ENCODE assay signal across 1 cellular context in the genomic region with DNA sequence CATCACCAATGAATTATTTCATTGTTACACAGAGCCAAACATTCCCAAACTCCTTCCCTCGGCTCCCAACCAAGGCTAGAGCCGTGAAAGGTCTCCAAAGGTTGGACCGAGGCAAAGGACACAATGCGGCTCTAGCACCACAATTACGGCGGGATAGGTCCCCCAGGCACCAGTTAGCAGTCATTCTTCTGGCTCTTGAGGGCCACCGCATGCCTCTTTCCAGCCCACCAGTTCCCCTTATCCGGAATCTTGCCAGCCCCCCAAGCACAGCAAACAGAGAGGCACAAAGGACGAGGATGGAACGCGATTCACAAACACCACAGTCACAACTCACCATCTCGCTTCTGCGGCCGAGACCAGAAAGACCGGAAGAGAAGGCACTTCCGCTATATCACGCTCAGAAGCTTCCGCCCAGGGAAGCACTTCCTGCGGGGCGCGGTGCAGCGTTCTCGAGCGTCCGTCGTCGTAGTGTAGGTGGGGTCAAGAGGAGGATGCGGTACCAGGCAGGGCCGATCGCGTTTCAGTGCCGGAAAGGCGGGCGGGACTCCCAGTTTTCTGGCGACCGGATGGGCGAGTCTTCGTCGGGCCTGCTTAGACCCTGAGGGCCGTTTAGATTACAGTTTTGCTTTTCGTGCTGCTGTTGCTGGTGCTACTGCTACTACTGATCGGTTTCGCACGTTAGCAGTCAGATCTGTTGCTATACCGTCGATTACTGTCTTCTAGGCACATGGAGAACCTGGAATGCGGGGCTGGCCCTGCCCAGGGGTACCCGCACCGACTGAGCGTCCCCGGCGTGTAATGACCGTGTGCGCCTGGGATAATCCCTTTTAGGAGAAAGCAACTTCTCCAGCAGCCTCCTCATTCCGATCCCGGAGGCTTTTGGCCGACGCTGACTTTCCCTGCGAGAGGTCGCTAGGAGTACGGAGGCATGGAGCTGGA.
A peak's percentile ranks its signal among the peaks of the same experiment; 100 is the strongest.
TF ChIP-seq lines count a peak whose summit lies in the region.

A gene (minus strand): TSS at position 374 of the 939 bp plus-strand sequence. CDS start 37 bp downstream, at position 337.

TF ChIP-seq in K562, 482 proteins besides CTCF, POLR2A, EP300 and RAD21 (continued from another document and continues in another):
- TF ChIP-seq ZKSCAN8 (CRISPR knock-in tag; IDR thresholded peaks at IDR 0.05), result 0 out of 2 replicates have a peak, but pooled peaks have one; percentile 23
- TF ChIP-seq ETV5 (CRISPR knock-in tag; IDR thresholded peaks at IDR 0.05; ENCODE audit: low read depth), result peak; percentile 98
- TF ChIP-seq ZNF316 (IDR thresholded peaks at IDR 0.05), result peak; percentile 43
- 0 out of 4 replicates have a peak, but pooled peaks of 1 of the 2 experiments have one; percentile 22 for TF ChIP-seq SRF (CRISPR knock-in tag; IDR thresholded peaks at IDR 0.05)
- peak; percentile 96 for TF ChIP-seq LCOR (CRISPR knock-in tag; IDR thresholded peaks at IDR 0.05)
- peak; percentile 59; the same call in 1 of the 2 replicates for TF ChIP-seq CHCHD3 (CRISPR knock-in tag; IDR thresholded peaks at IDR 0.05)
- peak; percentile 81 for TF ChIP-seq SIN3B (IDR thresholded peaks at IDR 0.05; ENCODE audit: low read depth)
- TF ChIP-seq BCL6 (CRISPR knock-in tag; IDR thresholded peaks at IDR 0.05), result no peak
- TF ChIP-seq GTF2F1 (IDR thresholded peaks at IDR 0.05; ENCODE audit: low read depth, low read length), result peak; percentile 96
- peak; percentile 92 to 93 for TF ChIP-seq FOXK2 (conservative IDR thresholded peaks at IDR 0.05 in 1 of 2, IDR thresholded peaks at IDR 0.05 in 1 of 2; ENCODE audit: low read depth in 2 of 2)
- TF ChIP-seq TGIF2 (CRISPR knock-in tag; IDR thresholded peaks at IDR 0.05), result no peak; the same call in 1 of the 2 replicates
- TF ChIP-seq, protein P1, sequence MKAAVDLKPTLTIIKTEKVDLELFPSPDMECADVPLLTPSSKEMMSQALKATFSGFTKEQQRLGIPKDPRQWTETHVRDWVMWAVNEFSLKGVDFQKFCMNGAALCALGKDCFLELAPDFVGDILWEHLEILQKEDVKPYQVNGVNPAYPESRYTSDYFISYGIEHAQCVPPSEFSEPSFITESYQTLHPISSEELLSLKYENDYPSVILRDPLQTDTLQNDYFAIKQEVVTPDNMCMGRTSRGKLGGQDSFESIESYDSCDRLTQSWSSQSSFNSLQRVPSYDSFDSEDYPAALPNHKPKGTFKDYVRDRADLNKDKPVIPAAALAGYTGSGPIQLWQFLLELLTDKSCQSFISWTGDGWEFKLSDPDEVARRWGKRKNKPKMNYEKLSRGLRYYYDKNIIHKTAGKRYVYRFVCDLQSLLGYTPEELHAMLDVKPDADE (conservative IDR thresholded peaks at IDR 0.05; ENCODE audit: control insufficient read depth, low read depth, low read length), result peak; percentile 67
- peak; percentile 90 for TF ChIP-seq ZNF24 (IDR thresholded peaks at IDR 0.05)
- peak; percentile 100 for TF ChIP-seq SUPT5H (IDR thresholded peaks at IDR 0.05)
- peak; percentile 47; the same call in 1 of the 2 replicates for TF ChIP-seq HDAC8 (tag; IDR thresholded peaks at IDR 0.05)
- TF ChIP-seq CXXC5 (CRISPR knock-in tag; IDR thresholded peaks at IDR 0.05), result peak; percentile 97
- TF ChIP-seq EWSR1 (IDR thresholded peaks at IDR 0.05; ENCODE audit: borderline replicate concordance, low read depth, partially characterized antibody), result no peak
- peak; percentile 47 for TF ChIP-seq PRPF4 (IDR thresholded peaks at IDR 0.05; ENCODE audit: insufficient read depth, low read depth, low read length, poor library complexity, severe bottlenecking)
- TF ChIP-seq, protein P2, sequence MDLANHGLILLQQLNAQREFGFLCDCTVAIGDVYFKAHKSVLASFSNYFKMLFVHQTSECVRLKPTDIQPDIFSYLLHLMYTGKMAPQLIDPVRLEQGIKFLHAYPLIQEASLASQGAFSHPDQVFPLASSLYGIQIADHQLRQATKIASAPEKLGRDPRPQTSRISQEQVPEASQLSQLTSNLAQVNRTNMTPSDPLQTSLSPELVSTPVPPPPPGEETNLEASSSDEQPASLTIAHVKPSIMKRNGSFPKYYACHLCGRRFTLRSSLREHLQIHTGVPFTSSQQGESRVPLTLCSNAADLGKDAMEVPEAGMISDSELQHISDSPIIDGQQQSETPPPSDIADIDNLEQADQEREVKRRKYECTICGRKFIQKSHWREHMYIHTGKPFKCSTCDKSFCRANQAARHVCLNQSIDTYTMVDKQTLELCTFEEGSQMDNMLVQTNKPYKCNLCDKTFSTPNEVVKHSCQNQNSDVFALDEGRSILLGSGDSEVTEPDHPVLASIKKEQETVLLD (IDR thresholded peaks at IDR 0.05), result peak; percentile 88
- TF ChIP-seq, protein P3, sequence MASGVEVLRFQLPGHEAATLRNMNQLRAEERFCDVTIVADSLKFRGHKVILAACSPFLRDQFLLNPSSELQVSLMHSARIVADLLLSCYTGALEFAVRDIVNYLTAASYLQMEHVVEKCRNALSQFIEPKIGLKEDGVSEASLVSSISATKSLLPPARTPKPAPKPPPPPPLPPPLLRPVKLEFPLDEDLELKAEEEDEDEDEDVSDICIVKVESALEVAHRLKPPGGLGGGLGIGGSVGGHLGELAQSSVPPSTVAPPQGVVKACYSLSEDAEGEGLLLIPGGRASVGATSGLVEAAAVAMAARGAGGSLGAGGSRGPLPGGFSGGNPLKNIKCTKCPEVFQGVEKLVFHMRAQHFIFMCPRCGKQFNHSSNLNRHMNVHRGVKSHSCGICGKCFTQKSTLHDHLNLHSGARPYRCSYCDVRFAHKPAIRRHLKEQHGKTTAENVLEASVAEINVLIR (CRISPR knock-in tag; IDR thresholded peaks at IDR 0.05), result 0 out of 2 replicates have a peak, but pooled peaks have one; percentile 41
- no peak for TF ChIP-seq ZNF197 (CRISPR knock-in tag; IDR thresholded peaks at IDR 0.05; ENCODE audit: low read depth)
- no peak for TF ChIP-seq JUNB (CRISPR knock-in tag; conservative IDR thresholded peaks at IDR 0.05)
- no peak for TF ChIP-seq CBX8 (IDR thresholded peaks at IDR 0.05; ENCODE audit: borderline replicate concordance, extremely low read depth, low read depth, low read length, poor library complexity, severe bottlenecking)
- TF ChIP-seq, protein P4, sequence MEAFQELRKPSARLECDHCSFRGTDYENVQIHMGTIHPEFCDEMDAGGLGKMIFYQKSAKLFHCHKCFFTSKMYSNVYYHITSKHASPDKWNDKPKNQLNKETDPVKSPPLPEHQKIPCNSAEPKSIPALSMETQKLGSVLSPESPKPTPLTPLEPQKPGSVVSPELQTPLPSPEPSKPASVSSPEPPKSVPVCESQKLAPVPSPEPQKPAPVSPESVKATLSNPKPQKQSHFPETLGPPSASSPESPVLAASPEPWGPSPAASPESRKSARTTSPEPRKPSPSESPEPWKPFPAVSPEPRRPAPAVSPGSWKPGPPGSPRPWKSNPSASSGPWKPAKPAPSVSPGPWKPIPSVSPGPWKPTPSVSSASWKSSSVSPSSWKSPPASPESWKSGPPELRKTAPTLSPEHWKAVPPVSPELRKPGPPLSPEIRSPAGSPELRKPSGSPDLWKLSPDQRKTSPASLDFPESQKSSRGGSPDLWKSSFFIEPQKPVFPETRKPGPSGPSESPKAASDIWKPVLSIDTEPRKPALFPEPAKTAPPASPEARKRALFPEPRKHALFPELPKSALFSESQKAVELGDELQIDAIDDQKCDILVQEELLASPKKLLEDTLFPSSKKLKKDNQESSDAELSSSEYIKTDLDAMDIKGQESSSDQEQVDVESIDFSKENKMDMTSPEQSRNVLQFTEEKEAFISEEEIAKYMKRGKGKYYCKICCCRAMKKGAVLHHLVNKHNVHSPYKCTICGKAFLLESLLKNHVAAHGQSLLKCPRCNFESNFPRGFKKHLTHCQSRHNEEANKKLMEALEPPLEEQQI (IDR thresholded peaks at IDR 0.05), result peak; percentile 94
- TF ChIP-seq TAF1 (IDR thresholded peaks at IDR 0.05; ENCODE audit: control insufficient read depth, extremely low read depth, insufficient read depth, low read length, severe bottlenecking), result peak; percentile 99
- TF ChIP-seq SMAD2 (IDR thresholded peaks at IDR 0.05; ENCODE audit: low read depth, low read length), result no peak
- peak; percentile 88 for TF ChIP-seq HLTF (IDR thresholded peaks at IDR 0.05)
- TF ChIP-seq ZNF3 (CRISPR knock-in tag; IDR thresholded peaks at IDR 0.05), result peak; percentile 27; the same call in 1 of the 2 replicates
- peak; percentile 73 for TF ChIP-seq SNRNP70 (optimal IDR thresholded peaks at IDR 0.05; ENCODE audit: low read depth, low read length)
- TF ChIP-seq ZNF263 (CRISPR knock-in tag; IDR thresholded peaks at IDR 0.05; ENCODE audit: borderline replicate concordance), result no peak; the same call in 1 of the 2 replicates
- 0 out of 2 replicates have a peak, but pooled peaks have one; percentile 67 for TF ChIP-seq SLC30A9 (CRISPR knock-in tag; IDR thresholded peaks at IDR 0.05)
- no peak for TF ChIP-seq FOXJ3 (CRISPR knock-in tag; IDR thresholded peaks at IDR 0.05)
- peak; percentile 93 for TF ChIP-seq L3MBTL2 (IDR thresholded peaks at IDR 0.05)
- TF ChIP-seq, protein P5, sequence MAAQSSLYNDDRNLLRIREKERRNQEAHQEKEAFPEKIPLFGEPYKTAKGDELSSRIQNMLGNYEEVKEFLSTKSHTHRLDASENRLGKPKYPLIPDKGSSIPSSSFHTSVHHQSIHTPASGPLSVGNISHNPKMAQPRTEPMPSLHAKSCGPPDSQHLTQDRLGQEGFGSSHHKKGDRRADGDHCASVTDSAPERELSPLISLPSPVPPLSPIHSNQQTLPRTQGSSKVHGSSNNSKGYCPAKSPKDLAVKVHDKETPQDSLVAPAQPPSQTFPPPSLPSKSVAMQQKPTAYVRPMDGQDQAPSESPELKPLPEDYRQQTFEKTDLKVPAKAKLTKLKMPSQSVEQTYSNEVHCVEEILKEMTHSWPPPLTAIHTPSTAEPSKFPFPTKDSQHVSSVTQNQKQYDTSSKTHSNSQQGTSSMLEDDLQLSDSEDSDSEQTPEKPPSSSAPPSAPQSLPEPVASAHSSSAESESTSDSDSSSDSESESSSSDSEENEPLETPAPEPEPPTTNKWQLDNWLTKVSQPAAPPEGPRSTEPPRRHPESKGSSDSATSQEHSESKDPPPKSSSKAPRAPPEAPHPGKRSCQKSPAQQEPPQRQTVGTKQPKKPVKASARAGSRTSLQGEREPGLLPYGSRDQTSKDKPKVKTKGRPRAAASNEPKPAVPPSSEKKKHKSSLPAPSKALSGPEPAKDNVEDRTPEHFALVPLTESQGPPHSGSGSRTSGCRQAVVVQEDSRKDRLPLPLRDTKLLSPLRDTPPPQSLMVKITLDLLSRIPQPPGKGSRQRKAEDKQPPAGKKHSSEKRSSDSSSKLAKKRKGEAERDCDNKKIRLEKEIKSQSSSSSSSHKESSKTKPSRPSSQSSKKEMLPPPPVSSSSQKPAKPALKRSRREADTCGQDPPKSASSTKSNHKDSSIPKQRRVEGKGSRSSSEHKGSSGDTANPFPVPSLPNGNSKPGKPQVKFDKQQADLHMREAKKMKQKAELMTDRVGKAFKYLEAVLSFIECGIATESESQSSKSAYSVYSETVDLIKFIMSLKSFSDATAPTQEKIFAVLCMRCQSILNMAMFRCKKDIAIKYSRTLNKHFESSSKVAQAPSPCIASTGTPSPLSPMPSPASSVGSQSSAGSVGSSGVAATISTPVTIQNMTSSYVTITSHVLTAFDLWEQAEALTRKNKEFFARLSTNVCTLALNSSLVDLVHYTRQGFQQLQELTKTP (IDR thresholded peaks at IDR 0.05; ENCODE audit: low read depth in 1 of 2, partially characterized antibody in 2 of 2), result peak; percentile 71 to 85
- no peak for TF ChIP-seq ZNF23 (CRISPR knock-in tag; IDR thresholded peaks at IDR 0.05)
- TF ChIP-seq MAZ (CRISPR knock-in tag; conservative IDR thresholded peaks at IDR 0.05 in 1 of 2, IDR thresholded peaks at IDR 0.05 in 1 of 2), result peak; percentile 94 to 99
- peak; percentile 99 for TF ChIP-seq POLR2G (IDR thresholded peaks at IDR 0.05; ENCODE audit: low read depth, low read length)
- no peak for TF ChIP-seq RBM15 (IDR thresholded peaks at IDR 0.05; ENCODE audit: insufficient read depth, low read length)
- TF ChIP-seq ZNF830 (CRISPR knock-in tag; IDR thresholded peaks at IDR 0.05), result peak; percentile 67; the same call in 1 of the 2 replicates
- TF ChIP-seq, protein P6, sequence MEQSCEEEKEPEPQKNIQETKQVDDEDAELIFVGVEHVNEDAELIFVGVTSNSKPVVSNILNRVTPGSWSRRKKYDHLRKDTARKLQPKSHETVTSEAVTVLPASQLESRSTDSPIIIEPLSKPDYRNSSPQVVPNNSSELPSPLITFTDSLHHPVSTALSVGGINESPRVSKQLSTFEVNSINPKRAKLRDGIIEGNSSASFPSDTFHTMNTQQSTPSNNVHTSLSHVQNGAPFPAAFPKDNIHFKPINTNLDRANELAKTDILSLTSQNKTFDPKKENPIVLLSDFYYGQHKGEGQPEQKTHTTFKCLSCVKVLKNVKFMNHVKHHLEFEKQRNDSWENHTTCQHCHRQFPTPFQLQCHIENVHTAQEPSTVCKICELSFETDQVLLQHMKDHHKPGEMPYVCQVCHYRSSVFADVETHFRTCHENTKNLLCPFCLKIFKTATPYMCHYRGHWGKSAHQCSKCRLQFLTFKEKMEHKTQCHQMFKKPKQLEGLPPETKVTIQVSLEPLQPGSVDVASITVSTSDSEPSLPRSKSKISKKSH (CRISPR knock-in tag; IDR thresholded peaks at IDR 0.05), result no peak
- TF ChIP-seq, protein P7, sequence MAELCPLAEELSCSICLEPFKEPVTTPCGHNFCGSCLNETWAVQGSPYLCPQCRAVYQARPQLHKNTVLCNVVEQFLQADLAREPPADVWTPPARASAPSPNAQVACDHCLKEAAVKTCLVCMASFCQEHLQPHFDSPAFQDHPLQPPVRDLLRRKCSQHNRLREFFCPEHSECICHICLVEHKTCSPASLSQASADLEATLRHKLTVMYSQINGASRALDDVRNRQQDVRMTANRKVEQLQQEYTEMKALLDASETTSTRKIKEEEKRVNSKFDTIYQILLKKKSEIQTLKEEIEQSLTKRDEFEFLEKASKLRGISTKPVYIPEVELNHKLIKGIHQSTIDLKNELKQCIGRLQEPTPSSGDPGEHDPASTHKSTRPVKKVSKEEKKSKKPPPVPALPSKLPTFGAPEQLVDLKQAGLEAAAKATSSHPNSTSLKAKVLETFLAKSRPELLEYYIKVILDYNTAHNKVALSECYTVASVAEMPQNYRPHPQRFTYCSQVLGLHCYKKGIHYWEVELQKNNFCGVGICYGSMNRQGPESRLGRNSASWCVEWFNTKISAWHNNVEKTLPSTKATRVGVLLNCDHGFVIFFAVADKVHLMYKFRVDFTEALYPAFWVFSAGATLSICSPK (IDR thresholded peaks at IDR 0.05; ENCODE audit: borderline replicate concordance), result peak; percentile 93
- TF ChIP-seq, protein P8, sequence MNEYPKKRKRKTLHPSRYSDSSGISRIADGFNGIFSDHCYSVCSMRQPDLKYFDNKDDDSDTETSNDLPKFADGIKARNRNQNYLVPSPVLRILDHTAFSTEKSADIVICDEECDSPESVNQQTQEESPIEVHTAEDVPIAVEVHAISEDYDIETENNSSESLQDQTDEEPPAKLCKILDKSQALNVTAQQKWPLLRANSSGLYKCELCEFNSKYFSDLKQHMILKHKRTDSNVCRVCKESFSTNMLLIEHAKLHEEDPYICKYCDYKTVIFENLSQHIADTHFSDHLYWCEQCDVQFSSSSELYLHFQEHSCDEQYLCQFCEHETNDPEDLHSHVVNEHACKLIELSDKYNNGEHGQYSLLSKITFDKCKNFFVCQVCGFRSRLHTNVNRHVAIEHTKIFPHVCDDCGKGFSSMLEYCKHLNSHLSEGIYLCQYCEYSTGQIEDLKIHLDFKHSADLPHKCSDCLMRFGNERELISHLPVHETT (CRISPR knock-in tag; conservative IDR thresholded peaks at IDR 0.05 in 1 of 2, IDR thresholded peaks at IDR 0.05 in 1 of 2), result peak in 1 of 2 experiments; percentile 96; a peak in 2 of 4 replicates
